8 cellular contexts compared by ENCODE assay signal in the genomic region with DNA sequence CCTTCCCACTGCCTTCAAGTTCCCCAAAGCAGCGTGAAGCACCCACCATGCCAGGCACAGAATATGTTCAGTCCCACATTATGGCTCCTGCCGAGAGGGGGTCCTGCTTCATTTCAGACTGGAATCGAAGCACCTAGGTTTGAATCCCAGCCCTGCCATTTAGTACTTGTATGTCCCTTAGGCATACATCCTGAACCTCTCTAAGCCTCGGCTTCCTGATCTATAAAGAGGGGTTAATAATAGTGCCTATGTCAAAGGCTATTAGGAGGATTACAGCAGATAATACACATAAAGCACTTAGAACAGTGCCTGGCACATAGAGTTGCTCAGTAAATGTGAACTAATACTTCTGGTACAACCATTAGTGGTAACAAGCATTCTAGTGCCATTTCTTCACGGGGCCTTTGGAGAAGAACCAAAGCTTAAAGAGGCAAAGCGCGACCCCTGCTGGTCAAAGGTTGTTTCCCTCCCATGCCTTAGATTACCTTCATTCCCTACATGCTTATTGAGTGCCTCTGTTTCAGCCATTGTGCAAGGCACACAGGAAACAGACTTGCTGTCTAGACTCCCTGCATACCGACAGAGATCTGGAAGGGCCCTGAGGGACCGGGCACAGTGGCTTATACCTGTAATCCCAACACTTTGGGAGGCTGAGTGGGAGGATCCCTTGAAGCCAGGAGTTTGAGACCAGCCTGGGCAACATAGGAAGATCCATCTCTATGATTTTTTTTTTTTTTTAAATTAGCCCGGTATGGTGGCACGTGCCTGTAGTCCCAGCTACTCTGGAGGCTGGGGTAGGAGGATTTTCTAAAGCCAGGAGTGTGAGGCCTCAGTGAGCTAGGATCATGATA.
DNase-seq lines count a peak whose midpoint lies in the region; ATAC-seq and TF ChIP-seq lines count a peak whose summit lies in the region.

No MANE protein-coding gene starts in this region.

- H3K4me3 ChIP-seq in LNCaP clone FGC (ENCODE audit: low read depth, low read length), result no peak overlapping the region

- peaks cover 11% of the 10 kb centered on the region for H3K4me1 ChIP-seq in foreskin keratinocyte

- no peak overlapping the region for H3K27ac ChIP-seq in foreskin keratinocyte

- peak; percentile 90 for TF ChIP-seq CTCF in LNCaP clone FGC (IDR thresholded peaks at IDR 0.05; ENCODE audit: control insufficient read depth, extremely low read depth, insufficient read depth)
- TF ChIP-seq CTCF in foreskin keratinocyte (conservative IDR thresholded peaks at IDR 0.05), result peak; percentile 97

- peak; percentile 58 for ATAC-seq in GM21576 (IDR thresholded peaks at IDR 0.05; ENCODE audit: unreplicated experiment)
- ATAC-seq in foreskin keratinocyte, result peak; percentile 75

- DNase-seq in DMS153 (lab: John Stamatoyannopoulos, UW) (peak; percentile 46), LNCaP clone FGC (ENCODE audit: low read depth) (peak; percentile 55), SHP77 (lab: John Stamatoyannopoulos, UW) (peak; percentile 87), foreskin keratinocyte (peak; percentile 76 to 89), nucleus accumbens (lab: John Stamatoyannopoulos, UW) (peak in 50 of 56 donors; percentile 10 to 90 (median 58)), superior temporal gyrus (ENCODE audit: extremely low spot score) (peak; percentile 97)
- DNase-seq in activated T-helper 1 cell treated with anti-CD3 and anti-CD28 coated beads, Interleukin-2, amount 50 U/mL, for 16 hours (ENCODE audit: low read depth in 1 of 2, low spot score in 1 of 2), result peak; percentile 61 to 73

- no peaks in the 10 kb centered on the region for H3K27me3 ChIP-seq in foreskin keratinocyte

Comparison
In these comparisons a context has a peak if more than half of its experiments do, and no peak if none do; other contexts are left out.
1. DNase-seq: peak in every context shown above with its lines; median percentile 97 in superior temporal gyrus; 87 in SHP77; 82 in foreskin keratinocyte; 67 in activated T-helper 1 cell treated with anti-CD3 and anti-CD28 coated beads, Interleukin-2, amount 50 U/mL, for 16 hours; 58 in nucleus accumbens; 55 in LNCaP clone FGC; 46 in DMS153.